ENCODE assay signal across 14 cellular contexts in genomic region chr2:130608281-130609063, GRCh38. TPM values are rescaled to one million over a fixed set of nuclear protein-coding genes. Genes with fewer than 3 reads are reported as not detected.
"Had no signal": no experiment of that assay in that cellular context is flagged by ENCODE, and none has a peak within 500 bp of the region (broad histone marks: within the 10 kb centered on the region; RNA-seq: fewer than 3 reads in every experiment).

No MANE protein-coding gene starts in this region.

RNA-seq across cellular contexts. Expression of gene POTEJ, which starts 2.8 kb away (rescaled TPM):
- total RNA-seq: naive thymus-derived CD4-positive, alpha-beta T cell; natural killer cell; occipital lobe; osteoblast; psoas muscle; renal cortical epithelial cell; sciatic nerve; smooth muscle cell; spleen; suprapubic skin; ureter; vagina had no signal
- polyA plus RNA-seq: naive thymus-derived CD4-positive, alpha-beta T cell; neural cell; ovary; psoas muscle; smooth muscle cell; spleen had no signal

RNA-seq across cellular contexts. Expression of gene CFC1, which starts 9.1 kb away (rescaled TPM):
- total RNA-seq: naive thymus-derived CD4-positive, alpha-beta T cell; natural killer cell; occipital lobe; osteoblast; psoas muscle; renal cortical epithelial cell; sciatic nerve; smooth muscle cell; spleen; suprapubic skin; ureter; vagina had no signal
- polyA plus RNA-seq: naive thymus-derived CD4-positive, alpha-beta T cell; psoas muscle; smooth muscle cell had no signal
